Comparison of ENCODE assay signal across 8 cellular contexts in genomic region chr17:53391197-53391596, GRCh38.
"Had no signal": no experiment of that assay in that cellular context is flagged by ENCODE, and none has a peak within 500 bp of the region (broad histone marks: within the 10 kb centered on the region; RNA-seq: fewer than 3 reads in every experiment).

No MANE protein-coding gene starts in this region.

- DNase-seq: IMR-90, KBM-7, KG1 had no signal

- FAIRE-seq: HepG2, HTR-8/SVneo, K562 had no signal

- H3K27ac Mint-ChIP-seq: IgD-negative memory B cell had no signal

- H3K27me3 Mint-ChIP-seq: IgD-negative memory B cell had no signal

- H3K4me1 Mint-ChIP-seq: IgD-negative memory B cell had no signal

- H3K36me3 Mint-ChIP-seq: IgD-negative memory B cell had no signal

- H3K27ac ChIP-seq: HL-60 had no signal

- ATAC-seq: HepG2, K562 had no signal

- H3K4me3 ChIP-seq: K562 had no signal
